16 cellular contexts compared by ENCODE assay signal in genomic region chr14:63904724-63905123, GRCh38. TPM values are rescaled to one million over a fixed set of nuclear protein-coding genes. Genes with fewer than 3 reads are reported as not detected.
DNase-seq lines count a peak whose midpoint lies in the region; ATAC-seq and TF ChIP-seq lines count a peak whose summit lies in the region.
"Had no signal": no experiment of that assay in that cellular context is flagged by ENCODE, and none has a peak within 500 bp of the region (broad histone marks: within the 10 kb centered on the region; RNA-seq: fewer than 3 reads in every experiment).

No MANE protein-coding gene starts in this region.

- H3K27me3 Mint-ChIP-seq in natural killer cell (ENCODE audit: low read depth in 2 of 2) (no peaks in the 10 kb centered on the region), T-helper 17 cell (no peaks in the 10 kb centered on the region), immature natural killer cell (ENCODE audit: low read depth in 3 of 3) (peaks cover 2 to 15% (median 2%) of the 10 kb centered on the region in 3 donors)
- H3K27me3 Mint-ChIP-seq in natural killer cell treated with Interleukin-12 subunit alpha and Interleukin-12 subunit beta and Interleukin-15 and Interleukin-18, amount 100 ng/mL, for 72 hours: no peaks in the 10 kb centered on the region
- H3K27me3 Mint-ChIP-seq: CD4-positive, CD25-positive, alpha-beta regulatory T cell had no signal

- ATAC-seq in natural killer cell: no peak
- no peak for ATAC-seq in natural killer cell treated with Interleukin-12 subunit alpha and Interleukin-12 subunit beta and Interleukin-15 and Interleukin-18, amount 100 ng/mL, for 72 hours
- ATAC-seq in T-helper 17 cell: no peak
- ATAC-seq in stimulated activated effector memory CD8-positive, alpha-beta T cell treated with anti-CD3 and anti-CD28 coated beads, Interleukin-12 subunit alpha, Interleukin-12 subunit beta, amount 100 ng/mL, for 72 hours: no peak
- ATAC-seq: HCT116 had no signal

- H3K9me3 Mint-ChIP-seq in natural killer cell (peaks cover 0 to 2% of the 10 kb centered on the region in 2 donors), immature natural killer cell (no peaks in the 10 kb centered on the region)
- H3K9me3 Mint-ChIP-seq in natural killer cell treated with Interleukin-12 subunit alpha and Interleukin-12 subunit beta and Interleukin-15 and Interleukin-18, amount 100 ng/mL, for 72 hours: peaks cover 4% of the 10 kb centered on the region
- H3K9me3 Mint-ChIP-seq in stimulated activated effector memory CD8-positive, alpha-beta T cell treated with anti-CD3 and anti-CD28 coated beads, Interleukin-12 subunit alpha, Interleukin-12 subunit beta, amount 100 ng/mL, for 72 hours: peaks cover 3% of the 10 kb centered on the region
- H3K9me3 Mint-ChIP-seq: CD4-positive, CD25-positive, alpha-beta regulatory T cell had no signal

- DNase-seq in natural killer cell: no peak
- no peak for DNase-seq in natural killer cell treated with Interleukin-12 subunit alpha and Interleukin-12 subunit beta and Interleukin-15 and Interleukin-18, amount 100 ng/mL, for 72 hours (ENCODE audit: low spot score)
- no peak for DNase-seq in T-helper 17 cell
- DNase-seq in immature natural killer cell: no peak
- no peak for DNase-seq in stimulated activated effector memory CD8-positive, alpha-beta T cell treated with anti-CD3 and anti-CD28 coated beads, Interleukin-12 subunit alpha, Interleukin-12 subunit beta, amount 100 ng/mL, for 72 hours (ENCODE audit: low spot score in 2 of 2)
- DNase-seq in effector CD8-positive, alpha-beta T cell (lab: John Stamatoyannopoulos, UW): no peak
- no peak for DNase-seq in NCI-H1694 (lab: John Stamatoyannopoulos, UW)
- no peak for DNase-seq in SKM-1 treated with dmso at 0.1 percent for 144 hours (lab: John Stamatoyannopoulos, UW; ENCODE audit: unreplicated experiment)
- DNase-seq: 8988T; ACHN; CD4-positive, CD25-positive, alpha-beta regulatory T cell; DMS153; DMS79 treated with DMSO at 0.1 percent for 48 hours; EL; IMR-90 had no signal

- H3K4me3 Mint-ChIP-seq in natural killer cell (peak overlapping the region; percentile 5), T-helper 17 cell (peak overlapping the region; percentile 47), immature natural killer cell (peak overlapping the region in 1 of 5 donors; percentile 7)
- H3K4me3 Mint-ChIP-seq in natural killer cell treated with Interleukin-12 subunit alpha and Interleukin-12 subunit beta and Interleukin-15 and Interleukin-18, amount 100 ng/mL, for 72 hours: no peak overlapping the region
- H3K4me3 Mint-ChIP-seq in stimulated activated effector memory CD8-positive, alpha-beta T cell treated with anti-CD3 and anti-CD28 coated beads, Interleukin-12 subunit alpha, Interleukin-12 subunit beta, amount 100 ng/mL, for 72 hours: no peak overlapping the region

- TF ChIP-seq CTCF in natural killer cell (IDR thresholded peaks at IDR 0.05): no peak

- H3K4me1 Mint-ChIP-seq in natural killer cell (peaks cover 84% of the 10 kb centered on the region in 2 donors), T-helper 17 cell (peaks cover 56% of the 10 kb centered on the region), immature natural killer cell (peaks cover 87 to 100% of the 10 kb centered on the region in 2 donors)
- peaks cover 54 to 58% of the 10 kb centered on the region in 2 donors for H3K4me1 Mint-ChIP-seq in natural killer cell treated with Interleukin-12 subunit alpha and Interleukin-12 subunit beta and Interleukin-15 and Interleukin-18, amount 100 ng/mL, for 72 hours (ENCODE audit: low read depth in 2 of 2)
- peaks cover 81% of the 10 kb centered on the region for H3K4me1 Mint-ChIP-seq in stimulated activated effector memory CD8-positive, alpha-beta T cell treated with anti-CD3 and anti-CD28 coated beads, Interleukin-12 subunit alpha, Interleukin-12 subunit beta, amount 100 ng/mL, for 72 hours

- intact Hi-C loops in natural killer cell (cut with micrococcal nuclease): loop anchor here (5.0 kb wide), 1 partner anchor 33 kb away; no protein-coding TSS in a partner anchor

- H3K9me3 ChIP-seq in T-helper 17 cell (ENCODE audit: control insufficient read depth, low read length, poor library complexity, severe bottlenecking): no peaks in the 10 kb centered on the region

- no peaks in the 10 kb centered on the region for H3K36me3 Mint-ChIP-seq in natural killer cell
- H3K36me3 Mint-ChIP-seq in natural killer cell treated with Interleukin-12 subunit alpha and Interleukin-12 subunit beta and Interleukin-15 and Interleukin-18, amount 100 ng/mL, for 72 hours: no peaks in the 10 kb centered on the region
- no peaks in the 10 kb centered on the region for H3K36me3 Mint-ChIP-seq in T-helper 17 cell (ENCODE audit: low read depth)
- no peaks in the 10 kb centered on the region for H3K36me3 Mint-ChIP-seq in immature natural killer cell
- peaks cover 14% of the 10 kb centered on the region for H3K36me3 Mint-ChIP-seq in stimulated activated effector memory CD8-positive, alpha-beta T cell treated with anti-CD3 and anti-CD28 coated beads, Interleukin-12 subunit alpha, Interleukin-12 subunit beta, amount 100 ng/mL, for 72 hours

- peak overlapping the region; percentile 67 to 68 for H3K27ac Mint-ChIP-seq in natural killer cell
- H3K27ac Mint-ChIP-seq in natural killer cell treated with Interleukin-12 subunit alpha and Interleukin-12 subunit beta and Interleukin-15 and Interleukin-18, amount 100 ng/mL, for 72 hours: peak overlapping the region in 1 of 2 donors; percentile 75
- peak overlapping the region; percentile 1 for H3K27ac Mint-ChIP-seq in T-helper 17 cell
- H3K27ac Mint-ChIP-seq in immature natural killer cell: peak overlapping the region; percentile 25 to 58 (median 36)
- H3K27ac Mint-ChIP-seq in stimulated activated effector memory CD8-positive, alpha-beta T cell treated with anti-CD3 and anti-CD28 coated beads, Interleukin-12 subunit alpha, Interleukin-12 subunit beta, amount 100 ng/mL, for 72 hours: peak overlapping the region; percentile 41

RNA-seq across cellular contexts. Expression of gene SYNE2, which starts 51.9 kb away (rescaled TPM):
- total RNA-seq in natural killer cell: 100 to 1,000 TPM; 325 to 434 (median 373) TPM
- total RNA-seq in natural killer cell treated with Interleukin-12 subunit alpha and Interleukin-12 subunit beta and Interleukin-15 and Interleukin-18, amount 100 ng/mL, for 72 hours: 10 to 100 TPM; 86.7 to 97.4 TPM
- total RNA-seq in T-helper 17 cell: 100 to 1,000 TPM; 206 to 223 TPM
- polyA plus RNA-seq in immature natural killer cell: 100 to 1,000 TPM in 1 of 3 donors, 10 to 100 TPM in 2; 14.0 to 116 (median 20.0) TPM

Comparison
In these comparisons a context has a peak if more than half of its experiments do, and no peak if none do; other contexts are left out.
1. H3K4me3 Mint-ChIP-seq: peak in natural killer cell (single experiment) and T-helper 17 cell (single experiment); none in natural killer cell treated with Interleukin-12 subunit alpha and Interleukin-12 subunit beta and Interleukin-15 and Interleukin-18, amount 100 ng/mL, for 72 hours (single experiment) and stimulated activated effector memory CD8-positive, alpha-beta T cell treated with anti-CD3 and anti-CD28 coated beads, Interleukin-12 subunit alpha, Interleukin-12 subunit beta, amount 100 ng/mL, for 72 hours (single experiment).